Comparison of ENCODE assay signal across 1 cellular context in the genomic region with DNA sequence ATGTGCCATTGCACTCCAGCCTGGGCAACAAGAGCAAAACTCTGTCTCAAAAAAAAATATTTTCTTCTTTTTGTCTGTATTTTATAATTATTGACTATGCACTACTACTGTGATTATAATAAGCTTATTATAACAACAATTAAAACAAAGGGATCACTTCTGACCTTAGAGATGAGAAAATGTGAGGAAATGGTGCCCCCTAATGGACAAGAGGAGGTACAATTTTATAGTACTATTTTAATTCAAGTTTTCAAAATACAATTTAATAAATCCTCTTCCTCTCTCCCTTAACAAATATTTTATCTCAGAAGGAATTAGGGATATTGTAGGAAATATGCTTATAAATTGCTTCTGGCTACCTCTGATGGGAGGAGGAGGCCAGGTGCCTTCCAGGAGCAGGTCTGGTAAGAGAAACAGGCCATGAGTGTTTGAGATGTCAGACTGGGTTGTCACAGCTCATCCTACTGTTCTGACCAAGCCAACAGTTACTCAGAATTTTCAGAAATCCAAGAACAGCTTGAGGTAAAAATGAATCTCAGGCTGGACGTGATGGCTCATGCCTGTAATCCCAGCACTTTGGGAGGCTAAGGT.
TF ChIP-seq lines count a peak whose summit lies in the region.

No MANE protein-coding gene starts in this region.

TF ChIP-seq in SK-N-SH, 30 proteins besides CTCF, POLR2A, EP300 and RAD21:
- TF ChIP-seq POLR2AphosphoS5 (IDR thresholded peaks at IDR 0.05; ENCODE audit: low read depth, low read length) (no peak), SMC3 (IDR thresholded peaks at IDR 0.05; ENCODE audit: low read depth, low read length) (peak; percentile 44; the same call in 1 of the 2 replicates)
